In the genomic region with DNA sequence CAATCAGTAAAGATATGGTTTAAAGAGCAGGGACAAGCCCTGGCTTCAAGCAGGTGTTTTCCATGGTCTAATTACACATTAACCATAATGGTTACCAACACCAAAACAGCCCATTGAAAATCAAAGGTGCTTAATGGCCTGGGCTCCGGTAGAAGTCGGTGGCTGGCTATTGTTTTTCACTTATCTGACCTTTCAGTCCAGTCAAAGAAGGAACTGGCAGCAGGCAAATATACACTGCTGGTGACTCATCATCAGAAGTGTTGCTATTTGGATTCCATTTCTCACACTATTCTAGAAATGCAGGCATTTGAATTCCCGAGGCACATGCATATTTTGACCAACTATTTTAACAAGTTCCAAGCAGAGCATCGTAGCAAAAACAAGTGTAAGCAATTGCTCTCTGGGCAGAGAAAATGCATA, we compare ENCODE assay signal across 8 cellular contexts. TPM values are rescaled to one million over a fixed set of nuclear protein-coding genes. Genes with fewer than 3 reads are reported as not detected.
DNase-seq lines count a peak whose midpoint lies in the region; ATAC-seq and TF ChIP-seq lines count a peak whose summit lies in the region.

No MANE protein-coding gene starts in this region.

- H3K9me3 ChIP-seq in lower lobe of right lung (no peaks in the 10 kb centered on the region), MM.1S (replicated peaks; ENCODE audit: insufficient read depth, low read length) (no peaks in the 10 kb centered on the region)

- H2AFZ ChIP-seq in MM.1S (ENCODE audit: low read length) = no peak overlapping the region

- no peaks in the 10 kb centered on the region for H3F3A ChIP-seq in MM.1S (ENCODE audit: insufficient read depth, low read length)

- H3K9me2 ChIP-seq in MM.1S (replicated peaks; ENCODE audit: insufficient read depth, low read length) = no peaks in the 10 kb centered on the region

- H3K4me2 ChIP-seq in MM.1S (ENCODE audit: low read depth, low read length) = no peak overlapping the region

- TF ChIP-seq CTCF in lower lobe of right lung (IDR thresholded peaks at IDR 0.05) (no peak), MM.1S (IDR thresholded peaks at IDR 0.05; ENCODE audit: low read length) (no peak)

- no peaks in the 10 kb centered on the region for H4K20me1 ChIP-seq in MM.1S (ENCODE audit: insufficient read depth, low read length)

- intact Hi-C loops in lower lobe of right lung (cut with DNase I) = no loop called here

- H3K79me2 ChIP-seq in MM.1S (ENCODE audit: low read length) = no peaks in the 10 kb centered on the region

- no peaks in the 10 kb centered on the region for H3K27me3 ChIP-seq in lower lobe of right lung (ENCODE audit: low read depth)
- H3K27me3 ChIP-seq in MM.1S (replicated peaks; ENCODE audit: insufficient read depth, low read length) = no peaks in the 10 kb centered on the region

- H3K36me3 ChIP-seq in lower lobe of right lung = no peaks in the 10 kb centered on the region
- H3K36me3 ChIP-seq in MM.1S (replicated peaks; ENCODE audit: insufficient read depth, low read length) = no peaks in the 10 kb centered on the region

- no peak overlapping the region for H3K9ac ChIP-seq in MM.1S (ENCODE audit: low read length)

- ATAC-seq in GM18502 (IDR thresholded peaks at IDR 0.05; ENCODE audit: poor library complexity, unreplicated experiment) = peak; percentile 69
- ATAC-seq in HG02798 (IDR thresholded peaks at IDR 0.05; ENCODE audit: poor library complexity, unreplicated experiment) = peak; percentile 78
- ATAC-seq in lower lobe of right lung = peak; percentile 54 to 88

- H3K27ac ChIP-seq in lower lobe of right lung = peak overlapping the region; percentile 53
- H3K27ac ChIP-seq in MM.1S (ENCODE audit: low read length) = no peak overlapping the region

- H3K4me3 ChIP-seq in lower lobe of right lung = no peak overlapping the region
- H3K4me3 ChIP-seq in MM.1S (ENCODE audit: low read length) = no peak overlapping the region

- H3K4me1 ChIP-seq in lower lobe of right lung (peaks cover 21% of the 10 kb centered on the region), MM.1S (ENCODE audit: low read length) (no peaks in the 10 kb centered on the region)

- DNase-seq in amniotic epithelial cell (ENCODE audit: low read depth) (peak; percentile 19), lower lobe of right lung (no peak), NCI-H2171 treated with DMSO at 0.1 percent for 48 hours (lab: John Stamatoyannopoulos, UW) (no peak), DMS79 (lab: John Stamatoyannopoulos, UW) (no peak), MM.1S (no peak), NCI-H2029 (lab: John Stamatoyannopoulos, UW) (no peak)

RNA-seq across cellular contexts. Expression of a gene that starts 26.3 kb away (rescaled TPM):
- total RNA-seq in lower lobe of right lung = 0.38 TPM
